Comparison of ENCODE assay signal across 22 cellular contexts in the genomic region with DNA sequence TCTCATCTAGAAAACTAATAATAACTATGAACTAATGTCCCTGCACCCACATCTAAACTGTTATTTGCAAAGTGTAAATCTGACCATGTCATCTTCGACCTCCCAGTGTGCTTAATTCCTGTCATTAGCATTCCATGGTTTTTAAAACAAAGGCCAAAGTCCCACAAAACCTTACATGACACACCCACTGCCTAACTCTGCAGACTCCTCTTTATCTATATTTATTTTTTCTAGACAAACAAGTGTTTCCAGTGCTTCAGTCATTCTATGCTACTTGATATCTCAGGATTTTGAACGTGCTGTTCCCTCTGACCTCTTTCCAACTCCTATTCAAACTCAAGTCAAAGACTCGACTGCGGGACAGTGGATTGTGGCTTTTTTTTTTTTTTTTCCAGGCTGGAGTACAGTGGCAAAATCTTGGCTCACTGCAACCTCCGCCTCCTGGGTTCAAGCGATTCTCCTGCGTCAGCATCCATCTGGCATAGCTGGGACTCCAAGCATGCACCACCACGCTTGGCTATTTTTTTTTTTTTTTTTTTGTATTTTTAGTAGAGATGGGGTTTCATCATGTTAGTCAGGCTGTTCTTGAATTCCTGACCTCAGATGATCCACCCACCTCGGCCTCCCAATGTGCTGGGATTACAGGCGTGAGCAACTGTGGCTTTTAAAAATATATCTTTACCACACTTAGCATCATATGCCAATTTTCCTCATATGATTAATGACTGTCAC.
DNase-seq lines count a peak whose midpoint lies in the region; ATAC-seq and TF ChIP-seq lines count a peak whose summit lies in the region.
"Had no signal": no experiment of that assay in that cellular context is flagged by ENCODE, and none has a peak within 500 bp of the region (broad histone marks: within the 10 kb centered on the region; RNA-seq: fewer than 3 reads in every experiment).

No MANE protein-coding gene starts in this region.

- TF ChIP-seq POLR2A in gastroesophageal sphincter (IDR thresholded peaks at IDR 0.05) = no peak

- H3K4me1 Mint-ChIP-seq in progenitor cell of endocrine pancreas (ENCODE audit: low read depth) = peaks cover 16% of the 10 kb centered on the region
- H3K4me1 Mint-ChIP-seq: stimulated activated naive CD8-positive, alpha-beta T cell treated with anti-CD3 and anti-CD28 coated beads, Interleukin-15, amount 100 ng/mL, for 72 hours had no signal

- H3K9me3 Mint-ChIP-seq in progenitor cell of endocrine pancreas (ENCODE audit: low read depth) = peaks cover 11% of the 10 kb centered on the region
- H3K9me3 Mint-ChIP-seq: stimulated activated naive CD8-positive, alpha-beta T cell treated with anti-CD3 and anti-CD28 coated beads, Interleukin-15, amount 100 ng/mL, for 72 hours had no signal

- no peaks in the 10 kb centered on the region for H3K9me3 ChIP-seq in gastroesophageal sphincter
- H3K9me3 ChIP-seq: ascending aorta, colonic mucosa had no signal

- WGBS in gastroesophageal sphincter (ENCODE audit: low coverage in 1 of 2), 2 donors = 72 to 82% methylated on average over 7 to 10 of the region's 10 CpGs

- TF ChIP-seq EP300 in gastroesophageal sphincter (IDR thresholded peaks at IDR 0.05) = no peak

- ATAC-seq in gastroesophageal sphincter = no peak
- ATAC-seq: CD8-positive, alpha-beta T cell; stimulated activated naive CD8-positive, alpha-beta T cell treated with anti-CD3 and anti-CD28 coated beads, Interleukin-15, amount 100 ng/mL, for 72 hours had no signal

- no peaks in the 10 kb centered on the region for H3K36me3 Mint-ChIP-seq in progenitor cell of endocrine pancreas (ENCODE audit: insufficient read depth)
- H3K36me3 Mint-ChIP-seq: CD8-positive, alpha-beta T cell had no signal

- H3K27me3 ChIP-seq in gastroesophageal sphincter = no peaks in the 10 kb centered on the region
- H3K27me3 ChIP-seq: ascending aorta, colonic mucosa had no signal

- H3K4me3 ChIP-seq in choroid plexus epithelial cell (ENCODE audit: low read depth, low read length) = no peak overlapping the region
- H3K4me3 ChIP-seq in gastroesophageal sphincter = no peak overlapping the region
- H3K4me3 ChIP-seq: ascending aorta, colonic mucosa had no signal

- peak overlapping the region; percentile 90 for H3K27ac Mint-ChIP-seq in progenitor cell of endocrine pancreas
- H3K27ac Mint-ChIP-seq: CD8-positive, alpha-beta T cell; stimulated activated naive CD8-positive, alpha-beta T cell treated with anti-CD3 and anti-CD28 coated beads, Interleukin-15, amount 100 ng/mL, for 72 hours had no signal

- in situ Hi-C loops in G401 (cut with HindIII; ENCODE audit: low sequenced_read_pairs) (no loop called here), GM13976 (cut with MboI; ENCODE audit: low sequenced_read_pairs, unreplicated experiment) (no loop called here)

- no peaks in the 10 kb centered on the region for H3K4me1 ChIP-seq in gastroesophageal sphincter
- H3K4me1 ChIP-seq: ascending aorta, colonic mucosa had no signal

- H3K27me3 Mint-ChIP-seq in progenitor cell of endocrine pancreas = no peaks in the 10 kb centered on the region
- H3K27me3 Mint-ChIP-seq: stimulated activated naive CD8-positive, alpha-beta T cell treated with anti-CD3 and anti-CD28 coated beads, Interleukin-15, amount 100 ng/mL, for 72 hours had no signal

- no peak for TF ChIP-seq CTCF in choroid plexus epithelial cell (conservative IDR thresholded peaks at IDR 0.05; ENCODE audit: low read depth, low read length)
- no peak for TF ChIP-seq CTCF in progenitor cell of endocrine pancreas (IDR thresholded peaks at IDR 0.05; ENCODE audit: unreplicated experiment)
- no peak for TF ChIP-seq CTCF in gastroesophageal sphincter (IDR thresholded peaks at IDR 0.05)
- no peak for TF ChIP-seq CTCF in GM13976 (IDR thresholded peaks at IDR 0.05; ENCODE audit: borderline replicate concordance, control extremely low read depth, extremely low read depth, insufficient read depth, missing control alignments)

- H3K4me3 Mint-ChIP-seq in progenitor cell of endocrine pancreas (ENCODE audit: low read depth) = no peak overlapping the region
- H3K4me3 Mint-ChIP-seq: CD8-positive, alpha-beta T cell; stimulated activated naive CD8-positive, alpha-beta T cell treated with anti-CD3 and anti-CD28 coated beads, Interleukin-15, amount 100 ng/mL, for 72 hours had no signal

- no peaks in the 10 kb centered on the region for H3K36me3 ChIP-seq in gastroesophageal sphincter
- H3K36me3 ChIP-seq: ascending aorta, colonic mucosa had no signal

- no peak overlapping the region for H3K27ac ChIP-seq in gastroesophageal sphincter
- H3K27ac ChIP-seq: ascending aorta, colonic mucosa, KMS-11 had no signal

- DNase-seq in G401 (ENCODE audit: low spot score) = peak; percentile 57
- peak; percentile 67 to 84 for DNase-seq in NCI-H446 (lab: John Stamatoyannopoulos, UW)
- DNase-seq in choroid plexus epithelial cell (ENCODE audit: low read depth) = peak; percentile 64
- no peak for DNase-seq in progenitor cell of endocrine pancreas (ENCODE audit: low spot score, unreplicated experiment)
- DNase-seq in stimulated activated CD4-positive, alpha-beta T cell treated with anti-CD3 and anti-CD28 coated beads, Interleukin-4, amount 100 ng/mL, for 24 hours = no peak
- DNase-seq in GM13976 (ENCODE audit: low spot score) = no peak
- DNase-seq in NCI-H510A treated with DMSO at 0.1 percent for 48 hours (lab: John Stamatoyannopoulos, UW) = no peak
- DNase-seq: activated CD4-positive, alpha-beta T cell treated with anti-CD3 and anti-CD28 coated beads for 48 hours; activated naive CD4-positive, alpha-beta T cell; CD8-positive, alpha-beta T cell; colonic mucosa; HCEC 1CT; kidney glomerular epithelial cell; NCI-H1105; NCI-H2171; NK-92 treated with Interleukin-12 subunit alpha and Interleukin-12 subunit beta, amount 100 ng/mL, for 24 hours; retina; stimulated activated naive CD8-positive, alpha-beta T cell treated with anti-CD3 and anti-CD28 coated beads, Interleukin-15, amount 100 ng/mL, for 72 hours; SW 1271 had no signal

Comparison
In these comparisons a context has a peak if more than half of its experiments do, and no peak if none do; other contexts are left out.
1. DNase-seq: peak in G401 (single experiment), NCI-H446 (2 of 2) and choroid plexus epithelial cell (single experiment); none in progenitor cell of endocrine pancreas (single experiment), stimulated activated CD4-positive, alpha-beta T cell treated with anti-CD3 and anti-CD28 coated beads, Interleukin-4, amount 100 ng/mL, for 24 hours (single experiment), GM13976 (single experiment) and NCI-H510A treated with DMSO at 0.1 percent for 48 hours (single experiment).